Comparison of ENCODE assay signal across 8 cellular contexts in genomic region chr15:101088788-101089578, GRCh38.
A peak's percentile ranks its signal among the peaks of the same experiment; 100 is the strongest.
DNase-seq lines count a peak whose midpoint lies in the region; ATAC-seq and TF ChIP-seq lines count a peak whose summit lies in the region.

No MANE protein-coding gene starts in this region.

- TF ChIP-seq RAD21 in liver (IDR thresholded peaks at IDR 0.05), result peak; percentile 79 to 85

- no peaks in the 10 kb centered on the region for H3K36me3 Mint-ChIP-seq in central memory CD8-positive, alpha-beta T cell (ENCODE audit: insufficient read depth)

- H3K27ac ChIP-seq in liver (ENCODE audit: low read depth in 1 of 2, low read length in 2 of 2), result no peak overlapping the region

- peak; percentile 71 for ATAC-seq in central memory CD8-positive, alpha-beta T cell (replicated peaks; ENCODE audit: extremely low read depth, poor library complexity, severe bottlenecking)
- no peak for ATAC-seq in GM21360 (IDR thresholded peaks at IDR 0.05; ENCODE audit: unreplicated experiment)

- H3K27ac Mint-ChIP-seq in central memory CD8-positive, alpha-beta T cell (ENCODE audit: low read depth), result no peak overlapping the region

- DNase-seq in ELF-1 (ENCODE audit: low read depth, low spot score) (peak; percentile 83), GOT3 (lab: John Stamatoyannopoulos, UW) (peak; percentile 20), NCI-H1092 treated with DMSO at 0.1 percent for 48 hours (lab: John Stamatoyannopoulos, UW) (peak; percentile 34)
- peak; percentile 91 for DNase-seq in activated CD4-positive, CD25-positive, alpha-beta regulatory T cell treated with anti-CD3 and anti-CD28 coated beads, Interleukin-2, amount 50 U/mL, for 72 hours
- DNase-seq in central memory CD8-positive, alpha-beta T cell (ENCODE audit: low spot score in 2 of 2), result peak; percentile 66 to 83
- DNase-seq in stimulated activated CD4-positive, alpha-beta T cell treated with anti-CD3 and anti-CD28 coated beads, TNF-alpha, amount 100 ng/mL, for 24 hours (ENCODE audit: low read depth in 3 of 3), result peak; percentile 64 to 80 (median 69)

- H3K4me3 ChIP-seq in liver (ENCODE audit: low read depth in 1 of 3, low read length in 3 of 3), result no peak overlapping the region

- peaks cover 25% of the 10 kb centered on the region for H3K27me3 Mint-ChIP-seq in central memory CD8-positive, alpha-beta T cell

- H3K4me1 ChIP-seq in liver (ENCODE audit: control insufficient read depth in 4 of 4, insufficient read depth in 4 of 4, low read length in 3 of 4), result peaks cover 0 to 11% (median 2%) of the 10 kb centered on the region in 4 donors

- no peaks in the 10 kb centered on the region for H3K4me1 Mint-ChIP-seq in central memory CD8-positive, alpha-beta T cell

- H3K36me3 ChIP-seq in liver (ENCODE audit: control insufficient read depth in 4 of 4, insufficient read depth in 3 of 4, low read depth in 1 of 4, low read length in 3 of 4), result no peaks in the 10 kb centered on the region

- H3K9me3 Mint-ChIP-seq in central memory CD8-positive, alpha-beta T cell, result no peaks in the 10 kb centered on the region

- 38% methylated on average over 42 of the region's 42 CpGs for whole genome bisulfite sequencing in liver

- no peak overlapping the region for H3K9ac ChIP-seq in liver (ENCODE audit: low read depth in 1 of 2, low read length in 2 of 2)

- no peak overlapping the region for H3K4me3 Mint-ChIP-seq in central memory CD8-positive, alpha-beta T cell

- no peaks in the 10 kb centered on the region for H3K9me3 ChIP-seq in liver (ENCODE audit: control insufficient read depth in 4 of 4, low read length in 3 of 4)

- peak; percentile 92 for TF ChIP-seq CTCF in liver (IDR thresholded peaks at IDR 0.05; ENCODE audit: low read depth, low read length, missing input control)

- no peaks in the 10 kb centered on the region for H3K27me3 ChIP-seq in liver (ENCODE audit: control insufficient read depth in 4 of 4, insufficient read depth in 4 of 4, low read length in 3 of 4)

TF ChIP-seq in liver, 16 proteins besides CTCF, POLR2A, EP300 and RAD21:
- TF ChIP-seq REST (IDR thresholded peaks at IDR 0.05), result no peak
- TF ChIP-seq TAF1 (conservative IDR thresholded peaks at IDR 0.05), result no peak
- TF ChIP-seq ATF3 (IDR thresholded peaks at IDR 0.05), result no peak
- TF ChIP-seq RXRA (IDR thresholded peaks at IDR 0.05), result no peak
- no peak for TF ChIP-seq JUND (IDR thresholded peaks at IDR 0.05)
- TF ChIP-seq MAX (IDR thresholded peaks at IDR 0.05), result no peak
- TF ChIP-seq, protein P1, sequence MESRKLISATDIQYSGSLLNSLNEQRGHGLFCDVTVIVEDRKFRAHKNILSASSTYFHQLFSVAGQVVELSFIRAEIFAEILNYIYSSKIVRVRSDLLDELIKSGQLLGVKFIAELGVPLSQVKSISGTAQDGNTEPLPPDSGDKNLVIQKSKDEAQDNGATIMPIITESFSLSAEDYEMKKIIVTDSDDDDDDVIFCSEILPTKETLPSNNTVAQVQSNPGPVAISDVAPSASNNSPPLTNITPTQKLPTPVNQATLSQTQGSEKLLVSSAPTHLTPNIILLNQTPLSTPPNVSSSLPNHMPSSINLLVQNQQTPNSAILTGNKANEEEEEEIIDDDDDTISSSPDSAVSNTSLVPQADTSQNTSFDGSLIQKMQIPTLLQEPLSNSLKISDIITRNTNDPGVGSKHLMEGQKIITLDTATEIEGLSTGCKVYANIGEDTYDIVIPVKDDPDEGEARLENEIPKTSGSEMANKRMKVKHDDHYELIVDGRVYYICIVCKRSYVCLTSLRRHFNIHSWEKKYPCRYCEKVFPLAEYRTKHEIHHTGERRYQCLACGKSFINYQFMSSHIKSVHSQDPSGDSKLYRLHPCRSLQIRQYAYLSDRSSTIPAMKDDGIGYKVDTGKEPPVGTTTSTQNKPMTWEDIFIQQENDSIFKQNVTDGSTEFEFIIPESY (IDR thresholded peaks at IDR 0.05), result no peak
- no peak for TF ChIP-seq FOXA1 (IDR thresholded peaks at IDR 0.05)
- no peak for TF ChIP-seq YY1 (IDR thresholded peaks at IDR 0.05)
- TF ChIP-seq GABPA (IDR thresholded peaks at IDR 0.05 in 1 of 2, conservative IDR thresholded peaks at IDR 0.05 in 1 of 2), result no peak
- no peak for TF ChIP-seq NR2F2 (IDR thresholded peaks at IDR 0.05)
- no peak for TF ChIP-seq HNF4A (conservative IDR thresholded peaks at IDR 0.05)
TF ChIP-seq in liver: peak in this region for 0.

Comparison
In these comparisons a context has a peak if more than half of its experiments do, and no peak if none do; other contexts are left out.
1. DNase-seq: peak in every context shown above with its lines; median percentile 91 in activated CD4-positive, CD25-positive, alpha-beta regulatory T cell treated with anti-CD3 and anti-CD28 coated beads, Interleukin-2, amount 50 U/mL, for 72 hours; 83 in ELF-1; 74 in central memory CD8-positive, alpha-beta T cell; 69 in stimulated activated CD4-positive, alpha-beta T cell treated with anti-CD3 and anti-CD28 coated beads, TNF-alpha, amount 100 ng/mL, for 24 hours; 34 in NCI-H1092 treated with DMSO at 0.1 percent for 48 hours; 20 in GOT3.